In the genomic region with DNA sequence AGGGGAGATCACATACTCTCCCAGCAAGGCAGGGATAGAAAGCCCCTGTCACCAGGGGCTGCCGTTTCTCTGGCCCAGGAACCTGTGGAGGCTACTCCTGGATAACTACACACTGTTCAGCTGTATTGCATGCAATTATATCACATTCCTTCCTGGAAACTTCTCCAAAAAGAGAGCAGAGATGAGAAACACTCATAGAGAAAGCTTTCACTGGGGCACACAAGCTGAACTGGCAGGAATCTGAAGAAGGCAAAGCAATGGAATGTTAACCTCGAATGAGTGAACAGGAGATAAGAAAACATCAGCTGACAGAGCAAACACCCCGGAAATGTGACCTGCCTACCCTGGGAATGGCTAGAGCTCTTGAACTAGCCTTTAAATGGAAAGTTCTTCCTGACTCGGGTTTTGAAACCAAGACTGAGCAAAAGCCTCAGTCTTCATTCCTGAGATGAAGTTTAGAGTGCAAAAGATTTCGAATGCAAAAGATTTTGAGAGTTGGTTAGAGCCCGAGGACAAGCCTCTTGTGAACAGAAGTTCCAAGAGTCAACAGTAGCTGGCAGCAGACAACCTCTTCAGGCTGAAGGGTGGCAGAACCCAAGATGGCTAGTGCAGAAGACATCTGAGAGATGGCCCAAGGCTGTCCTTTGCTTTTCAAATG, we compare ENCODE assay signal across 8 cellular contexts. TPM values are rescaled to one million over a fixed set of nuclear protein-coding genes. Genes with fewer than 3 reads are reported as not detected.
A peak's percentile ranks its signal among the peaks of the same experiment; 100 is the strongest.
DNase-seq lines count a peak whose midpoint lies in the region; ATAC-seq and TF ChIP-seq lines count a peak whose summit lies in the region.

No MANE protein-coding gene starts in this region.

- H3K4me3 ChIP-seq in SK-N-SH (ENCODE audit: low read depth in 2 of 2, low read length in 1 of 2) (no peak overlapping the region; a peak in 1 of 4 replicates), left ventricle myocardium inferior (no peak overlapping the region), thyroid gland (replicated peaks in 1 of 3) (no peak overlapping the region)

- H3K9me3 ChIP-seq in SK-N-SH = no peaks in the 10 kb centered on the region
- H3K9me3 ChIP-seq in left ventricle myocardium inferior (replicated peaks) = no peaks in the 10 kb centered on the region
- H3K9me3 ChIP-seq in thyroid gland = no peaks in the 10 kb centered on the region

- peak; percentile 28 for DNase-seq in DMS 273 (lab: John Stamatoyannopoulos, UW; ENCODE audit: unreplicated experiment)
- DNase-seq in DMS 273 treated with DMSO at 0.1 percent for 48 hours (lab: John Stamatoyannopoulos, UW) = no peak
- DNase-seq in SK-N-SH = no peak
- DNase-seq in left ventricle myocardium inferior = no peak
- DNase-seq in thyroid gland = peak; percentile 75 to 77
- no peak for DNase-seq in activated naive CD4-positive, alpha-beta T cell treated with anti-CD3 and anti-CD28 coated beads, Interleukin-2, amount 50 U/mL, for 72 hours (ENCODE audit: low spot score in 2 of 2)

- H3K9ac ChIP-seq in SK-N-SH = peak overlapping the region; percentile 80

- intact Hi-C loops in left ventricle myocardium inferior (cut with micrococcal nuclease) (no loop called here), thyroid gland (cut with DNase I) (no loop called here)

- ATAC-seq in activated naive CD4-positive, alpha-beta T cell treated with anti-CD3 and anti-CD28 coated beads, Interleukin-2, amount 50 U/mL, for 72 hours = no peak
- ATAC-seq in HG02678 (IDR thresholded peaks at IDR 0.05; ENCODE audit: unreplicated experiment) = no peak
- no peak for ATAC-seq in GM21528 (IDR thresholded peaks at IDR 0.05; ENCODE audit: low FRiP score, unreplicated experiment)

- POLR2A ChIA-PET in SK-N-SH (lab: Yijun Ruan, JAX) = no interaction called here

- CTCF ChIA-PET in SK-N-SH (lab: Yijun Ruan, JAX) = interaction anchor here (0.6 to 2.7 kb wide), 3 partner anchors 14 to 305 kb away, joined by 3 to 9 read pairs (median 3); no protein-coding TSS in a partner anchor

- peaks cover 44% of the 10 kb centered on the region for H3F3A ChIP-seq in SK-N-SH (replicated peaks; ENCODE audit: insufficient read depth)

- WGBS in SK-N-SH (ENCODE audit: low lambda C conversion rate) = 17% methylated on average over 6 of the region's 6 CpGs
- 24 to 25% methylated on average over 6 of the region's 6 CpGs for WGBS in thyroid gland, 2 donors

- TF ChIP-seq CTCF in SK-N-SH (IDR thresholded peaks at IDR 0.05) (peak; percentile 70), left ventricle myocardium inferior (IDR thresholded peaks at IDR 0.05; ENCODE audit: borderline replicate concordance) (peak; percentile 39), thyroid gland (IDR thresholded peaks at IDR 0.05) (peak in 3 of 6 experiments; percentile 32 to 49 (median 49))

- peak overlapping the region; percentile 63 for H3K4me2 ChIP-seq in SK-N-SH

- H3K9me2 ChIP-seq in SK-N-SH = no peaks in the 10 kb centered on the region

- H3K79me2 ChIP-seq in SK-N-SH (ENCODE audit: insufficient read depth) = 0 out of 2 replicates have a peak, but pooled peaks cover 3% of the 10 kb centered on the region

- H3K36me3 ChIP-seq in SK-N-SH (replicated peaks in 1 of 2; ENCODE audit: control insufficient read depth in 1 of 2, insufficient read depth in 2 of 2, low read length in 1 of 2) (no peaks in the 10 kb centered on the region), left ventricle myocardium inferior (no peaks in the 10 kb centered on the region), thyroid gland (no peaks in the 10 kb centered on the region)

- H3K4me1 ChIP-seq in SK-N-SH (ENCODE audit: control insufficient read depth in 1 of 2, insufficient read depth in 2 of 2, low read depth in 1 of 2, low read length in 1 of 2) (peaks cover 0 to 48% of the 10 kb centered on the region in 2 experiments; a peak in 3 of 4 replicates), left ventricle myocardium inferior (peaks cover 19% of the 10 kb centered on the region), thyroid gland (peaks cover 32 to 33% of the 10 kb centered on the region in 2 donors)

- H3K27me3 ChIP-seq in SK-N-SH (ENCODE audit: insufficient read depth) (no peaks in the 10 kb centered on the region), left ventricle myocardium inferior (ENCODE audit: low read depth) (no peaks in the 10 kb centered on the region), thyroid gland (no peaks in the 10 kb centered on the region)

- H4K20me1 ChIP-seq in SK-N-SH (ENCODE audit: insufficient read depth) = no peaks in the 10 kb centered on the region

- no peak overlapping the region for H3K27ac Mint-ChIP-seq in activated naive CD4-positive, alpha-beta T cell treated with anti-CD3 and anti-CD28 coated beads, Interleukin-2, amount 50 U/mL, for 72 hours

- H3K27ac ChIP-seq in SK-N-SH (ENCODE audit: low read depth in 2 of 2, low read length in 1 of 2) (peak overlapping the region; percentile 93 to 96), left ventricle myocardium inferior (replicated peaks) (peak overlapping the region; percentile 54), thyroid gland (peak overlapping the region; percentile 87 to 92 (median 89))

- H2AFZ ChIP-seq in SK-N-SH (ENCODE audit: low read depth) = 0 out of 2 replicates have a peak overlapping the region, but pooled peaks have one; percentile 34

- peaks cover 0 to 12% of the 10 kb centered on the region in 2 donors for H3K36me3 Mint-ChIP-seq in activated naive CD4-positive, alpha-beta T cell treated with anti-CD3 and anti-CD28 coated beads, Interleukin-2, amount 50 U/mL, for 72 hours

- peaks cover 0 to 11% of the 10 kb centered on the region in 2 donors for H3K9me3 Mint-ChIP-seq in activated naive CD4-positive, alpha-beta T cell treated with anti-CD3 and anti-CD28 coated beads, Interleukin-2, amount 50 U/mL, for 72 hours

- peak in 1 of 2 donors; percentile 74 for TF ChIP-seq POLR2A in thyroid gland (IDR thresholded peaks at IDR 0.05)

- peak in 1 of 2 experiments; percentile 64; a peak in 1 of 4 replicates for TF ChIP-seq EP300 in SK-N-SH (IDR thresholded peaks at IDR 0.05; ENCODE audit: borderline replicate concordance in 1 of 2, low read depth in 1 of 2, low read length in 1 of 2)

- TF ChIP-seq RAD21 in SK-N-SH (IDR thresholded peaks at IDR 0.05; ENCODE audit: low read length) = peak; percentile 46; the same call in 1 of the 2 replicates

TF ChIP-seq in SK-N-SH, 30 proteins besides CTCF, POLR2A, EP300 and RAD21 (continues in another document):
- TF ChIP-seq FOSL2 (IDR thresholded peaks at IDR 0.05; ENCODE audit: borderline replicate concordance, low read depth) (peak; percentile 40; the same call in 1 of the 2 replicates), SMC3 (IDR thresholded peaks at IDR 0.05; ENCODE audit: low read depth, low read length) (peak; percentile 33; the same call in 1 of the 2 replicates), ZBTB33 (IDR thresholded peaks at IDR 0.05; ENCODE audit: borderline replicate concordance, low read depth) (no peak), MEF2A (IDR thresholded peaks at IDR 0.05; ENCODE audit: borderline replicate concordance, low read depth) (0 out of 2 replicates have a peak, but pooled peaks have one; percentile 24), MAX (IDR thresholded peaks at IDR 0.05; ENCODE audit: low read depth) (peak; percentile 34; the same call in 1 of the 2 replicates), TAF1 (IDR thresholded peaks at IDR 0.05; ENCODE audit: borderline replicate concordance, low read depth, low read length) (peak; percentile 41; the same call in 1 of the 2 replicates), NRF1 (IDR thresholded peaks at IDR 0.05; ENCODE audit: low read depth, low read length) (no peak)

RNA-seq across cellular contexts. Expression of gene CCN1, which starts 32.3 kb away (rescaled TPM):
- 363 and 543 TPM in 2 replicates for polyA plus RNA-seq in SK-N-SH (2012; rRNA removed)
- 493 and 569 TPM in 2 replicates for polyA plus RNA-seq in SK-N-SH (2012; cell fraction: cytosol; rRNA removed)
- polyA plus RNA-seq in SK-N-SH (2012; cell fraction: nucleus; rRNA removed) = 806 and 1,198 TPM in 2 replicates
- 38.7 TPM for total RNA-seq in left ventricle myocardium inferior
- total RNA-seq in thyroid gland = 10 to 100 TPM; 20.6 to 63.4 (median 47.6) TPM
- total RNA-seq in activated naive CD4-positive, alpha-beta T cell treated with anti-CD3 and anti-CD28 coated beads, Interleukin-2, amount 50 U/mL, for 72 hours = not detected

Comparison
In these comparisons a context has a peak if more than half of its experiments do, and no peak if none do; other contexts are left out.
1. DNase-seq: peak in DMS 273 (single experiment) and thyroid gland (2 of 2); none in DMS 273 treated with DMSO at 0.1 percent for 48 hours (single experiment), SK-N-SH (single experiment), left ventricle myocardium inferior (single experiment) and activated naive CD4-positive, alpha-beta T cell treated with anti-CD3 and anti-CD28 coated beads, Interleukin-2, amount 50 U/mL, for 72 hours (0 of 2).
2. RNA of gene CCN1, which starts 32.3 kb away (total RNA-seq): 20.6 to 63.4 TPM in thyroid gland and 38.7 TPM in left ventricle myocardium inferior (single experiment); not detected in activated naive CD4-positive, alpha-beta T cell treated with anti-CD3 and anti-CD28 coated beads, Interleukin-2, amount 50 U/mL, for 72 hours; every median in the first group is over 10 times any median in the second.
3. Peak in every context shown above with its lines, with median percentiles within 50 percentile points of each other: H3K27ac ChIP-seq.